1 cellular context compared by ENCODE assay signal in the genomic region with DNA sequence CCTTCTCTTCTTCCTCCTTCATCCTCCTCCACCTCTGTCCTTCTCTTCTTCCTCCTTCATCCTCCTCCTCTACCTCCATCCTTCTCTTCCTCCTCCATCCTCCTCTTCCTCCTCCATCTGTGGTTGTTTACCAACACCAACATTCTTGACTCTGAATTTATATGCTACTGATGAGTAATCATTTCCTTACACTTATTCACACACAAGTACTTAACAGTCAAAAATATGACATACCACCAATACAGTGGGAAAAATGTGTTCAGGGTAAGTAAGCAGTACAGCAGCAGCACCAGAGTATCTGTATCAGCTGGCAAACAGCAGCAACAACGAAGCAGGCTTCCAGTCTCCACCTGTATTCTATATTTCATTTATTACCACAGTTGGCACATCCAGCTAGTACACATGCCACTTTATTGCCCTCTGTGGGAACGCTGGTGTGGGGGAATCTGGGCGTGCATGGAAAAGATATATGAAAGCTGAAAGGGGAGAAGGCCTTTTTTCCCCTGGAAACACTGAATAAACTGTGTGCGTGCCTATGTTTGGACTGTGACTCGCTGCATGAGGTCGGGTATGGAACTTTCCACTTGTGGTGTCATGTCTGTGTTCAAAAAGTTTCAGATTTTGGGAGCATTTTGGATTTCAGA.
TF ChIP-seq lines count a peak whose summit lies in the region.

No MANE protein-coding gene starts in this region.

TF ChIP-seq in HepG2, 621 proteins besides CTCF, POLR2A, EP300 and RAD21 (continued from another document):
- TF ChIP-seq NCOA2 (CRISPR knock-in tag; IDR thresholded peaks at IDR 0.05): no peak
- no peak for TF ChIP-seq HOXA5 (CRISPR knock-in tag; IDR thresholded peaks at IDR 0.05)
